ENCODE assay signal across 9 cellular contexts in genomic region chr1:143720087-143721023, GRCh38.
DNase-seq lines count a peak whose midpoint lies in the region; ATAC-seq and TF ChIP-seq lines count a peak whose summit lies in the region.
"Had no signal": no experiment of that assay in that cellular context is flagged by ENCODE, and none has a peak within 500 bp of the region (broad histone marks: within the 10 kb centered on the region; RNA-seq: fewer than 3 reads in every experiment).

No MANE protein-coding gene starts in this region.

- H3K4me1 Mint-ChIP-seq in activated T-cell treated with anti-CD3 and anti-CD28 coated beads, Interleukin-2, amount 50 U/mL, for 72 hours (ENCODE audit: low read depth): no peaks in the 10 kb centered on the region
- H3K4me1 Mint-ChIP-seq in activated T-cell treated with anti-CD3 and anti-CD28 coated beads, Interleukin-2, amount 50 U/mL, for 24 hours (ENCODE audit: low read depth): peaks cover 7% of the 10 kb centered on the region
- H3K4me1 Mint-ChIP-seq in stimulated activated naive CD8-positive, alpha-beta T cell treated with anti-CD3 and anti-CD28 coated beads, Interleukin-15, amount 100 ng/mL, for 72 hours: no peaks in the 10 kb centered on the region

- no peaks in the 10 kb centered on the region for H3K9me3 Mint-ChIP-seq in activated T-cell treated with anti-CD3 and anti-CD28 coated beads, Interleukin-2, amount 50 U/mL, for 72 hours
- no peaks in the 10 kb centered on the region for H3K9me3 Mint-ChIP-seq in activated T-cell treated with anti-CD3 and anti-CD28 coated beads, Interleukin-2, amount 50 U/mL, for 24 hours
- no peaks in the 10 kb centered on the region for H3K9me3 Mint-ChIP-seq in stimulated activated naive CD8-positive, alpha-beta T cell treated with anti-CD3 and anti-CD28 coated beads, Interleukin-15, amount 100 ng/mL, for 72 hours

- H3K27ac Mint-ChIP-seq in activated T-cell treated with anti-CD3 and anti-CD28 coated beads, Interleukin-2, amount 50 U/mL, for 72 hours: peak overlapping the region; percentile 70
- H3K27ac Mint-ChIP-seq in activated T-cell treated with anti-CD3 and anti-CD28 coated beads, Interleukin-2, amount 50 U/mL, for 24 hours: no peak overlapping the region
- H3K27ac Mint-ChIP-seq in stimulated activated naive CD8-positive, alpha-beta T cell treated with anti-CD3 and anti-CD28 coated beads, Interleukin-15, amount 100 ng/mL, for 72 hours: peak overlapping the region; percentile 24 to 86

- H3K36me3 Mint-ChIP-seq in activated T-cell treated with anti-CD3 and anti-CD28 coated beads, Interleukin-2, amount 50 U/mL, for 72 hours (ENCODE audit: insufficient read depth in 2 of 2): no peaks in the 10 kb centered on the region
- H3K36me3 Mint-ChIP-seq in activated T-cell treated with anti-CD3 and anti-CD28 coated beads, Interleukin-2, amount 50 U/mL, for 24 hours (ENCODE audit: low read depth): no peaks in the 10 kb centered on the region

- ATAC-seq in activated T-cell treated with anti-CD3 and anti-CD28 coated beads, Interleukin-2, amount 50 U/mL, for 72 hours (replicated peaks in 1 of 2): peak in 1 of 2 donors; percentile 81
- ATAC-seq in SK-N-SH treated with all-trans-retinoic acid at 6 μM for 48 hours (peak; percentile 74), HG03521 (IDR thresholded peaks at IDR 0.05; ENCODE audit: unreplicated experiment) (no peak), GM18858 (IDR thresholded peaks at IDR 0.05; ENCODE audit: unreplicated experiment) (no peak)
- no peak for ATAC-seq in stimulated activated naive CD8-positive, alpha-beta T cell treated with anti-CD3 and anti-CD28 coated beads, Interleukin-15, amount 100 ng/mL, for 72 hours

- H3K4me3 Mint-ChIP-seq in activated T-cell treated with anti-CD3 and anti-CD28 coated beads, Interleukin-2, amount 50 U/mL, for 72 hours: peak overlapping the region in 1 of 2 donors; percentile 81
- H3K4me3 Mint-ChIP-seq in activated T-cell treated with anti-CD3 and anti-CD28 coated beads, Interleukin-2, amount 50 U/mL, for 24 hours: no peak overlapping the region
- H3K4me3 Mint-ChIP-seq in stimulated activated naive CD8-positive, alpha-beta T cell treated with anti-CD3 and anti-CD28 coated beads, Interleukin-15, amount 100 ng/mL, for 72 hours: peak overlapping the region; percentile 38 to 54

- peak in 1 of 2 donors; percentile 52 for DNase-seq in activated T-cell treated with anti-CD3 and anti-CD28 coated beads, Interleukin-2, amount 50 U/mL, for 72 hours
- DNase-seq in activated T-cell treated with anti-CD3 and anti-CD28 coated beads, Interleukin-2, amount 50 U/mL, for 24 hours: no peak
- peak in 22 of 42 donors; percentile 10 to 55 (median 28) for DNase-seq in head of caudate nucleus
- DNase-seq in stimulated activated naive CD8-positive, alpha-beta T cell treated with anti-CD3 and anti-CD28 coated beads, Interleukin-15, amount 100 ng/mL, for 72 hours: no peak
- DNase-seq in lower leg skin (ENCODE audit: low spot score in 2 of 2): no peak
- DNase-seq: T-helper 9 cell had no signal

- H3K4me3 ChIP-seq in lower leg skin (ENCODE audit: low read depth, poor library complexity, severe bottlenecking): no peak overlapping the region

- 14 to 22% methylated on average over 11 to 21 of the region's 24 CpGs for WGBS in lower leg skin, 2 donors

- TF ChIP-seq POLR2A in lower leg skin (IDR thresholded peaks at IDR 0.05): no peak

- H3K27me3 Mint-ChIP-seq in activated T-cell treated with anti-CD3 and anti-CD28 coated beads, Interleukin-2, amount 50 U/mL, for 72 hours (ENCODE audit: low read depth): no peaks in the 10 kb centered on the region
- H3K27me3 Mint-ChIP-seq in activated T-cell treated with anti-CD3 and anti-CD28 coated beads, Interleukin-2, amount 50 U/mL, for 24 hours: peaks cover 75% of the 10 kb centered on the region
- H3K27me3 Mint-ChIP-seq in stimulated activated naive CD8-positive, alpha-beta T cell treated with anti-CD3 and anti-CD28 coated beads, Interleukin-15, amount 100 ng/mL, for 72 hours: peaks cover 81% of the 10 kb centered on the region

- intact Hi-C loops in head of caudate nucleus (cut with DNase I): no loop called here
- intact Hi-C loops in lower leg skin (cut with DNase I; ENCODE audit: low total_unique reads): no loop called here

- no peak for TF ChIP-seq CTCF in lower leg skin (IDR thresholded peaks at IDR 0.05)

TF ChIP-seq in SK-N-SH treated with all-trans-retinoic acid at 6 μM for 48 hours, 23 proteins besides CTCF, POLR2A, EP300 and RAD21:
- TF ChIP-seq CSDC2 (CRISPR knock-in tag; IDR thresholded peaks at IDR 0.05) (no peak), ZNF565 (CRISPR knock-in tag; conservative IDR thresholded peaks at IDR 0.05; ENCODE audit: low read depth) (no peak), BACH2 (CRISPR knock-in tag; IDR thresholded peaks at IDR 0.05; ENCODE audit: borderline replicate concordance) (no peak), RARB (CRISPR knock-in tag; IDR thresholded peaks at IDR 0.05) (no peak), POU6F1 (CRISPR knock-in tag; IDR thresholded peaks at IDR 0.05; ENCODE audit: borderline replicate concordance, low read depth) (no peak), ARNTL (CRISPR knock-in tag; IDR thresholded peaks at IDR 0.05; ENCODE audit: borderline replicate concordance, low read depth) (no peak), TOX (CRISPR knock-in tag; IDR thresholded peaks at IDR 0.05; ENCODE audit: borderline replicate concordance) (no peak), PATZ1 (CRISPR knock-in tag; IDR thresholded peaks at IDR 0.05; ENCODE audit: borderline replicate concordance) (no peak), ZFP3 (CRISPR knock-in tag; IDR thresholded peaks at IDR 0.05) (no peak), ZFP30 (CRISPR knock-in tag; IDR thresholded peaks at IDR 0.05) (no peak), ESRRG (CRISPR knock-in tag; IDR thresholded peaks at IDR 0.05) (no peak), GLIS3 (CRISPR knock-in tag; IDR thresholded peaks at IDR 0.05) (no peak), SNAI2 (CRISPR knock-in tag; IDR thresholded peaks at IDR 0.05) (no peak), PPARA (CRISPR knock-in tag; IDR thresholded peaks at IDR 0.05; ENCODE audit: borderline replicate concordance) (no peak), ZC3H10 (CRISPR knock-in tag; IDR thresholded peaks at IDR 0.05) (no peak), CREB5 (CRISPR knock-in tag; IDR thresholded peaks at IDR 0.05; ENCODE audit: low read depth) (no peak)
TF ChIP-seq in SK-N-SH treated with all-trans-retinoic acid at 6 μM for 48 hours: peak in this region for 0.

Comparison
In these comparisons a context has a peak if more than half of its experiments do, and no peak if none do; other contexts are left out.
1. DNase-seq: peak in head of caudate nucleus (22 of 42); none in activated T-cell treated with anti-CD3 and anti-CD28 coated beads, Interleukin-2, amount 50 U/mL, for 24 hours (single experiment), stimulated activated naive CD8-positive, alpha-beta T cell treated with anti-CD3 and anti-CD28 coated beads, Interleukin-15, amount 100 ng/mL, for 72 hours (0 of 2) and lower leg skin (0 of 2).